1 cellular context compared by ENCODE assay signal in the genomic region with DNA sequence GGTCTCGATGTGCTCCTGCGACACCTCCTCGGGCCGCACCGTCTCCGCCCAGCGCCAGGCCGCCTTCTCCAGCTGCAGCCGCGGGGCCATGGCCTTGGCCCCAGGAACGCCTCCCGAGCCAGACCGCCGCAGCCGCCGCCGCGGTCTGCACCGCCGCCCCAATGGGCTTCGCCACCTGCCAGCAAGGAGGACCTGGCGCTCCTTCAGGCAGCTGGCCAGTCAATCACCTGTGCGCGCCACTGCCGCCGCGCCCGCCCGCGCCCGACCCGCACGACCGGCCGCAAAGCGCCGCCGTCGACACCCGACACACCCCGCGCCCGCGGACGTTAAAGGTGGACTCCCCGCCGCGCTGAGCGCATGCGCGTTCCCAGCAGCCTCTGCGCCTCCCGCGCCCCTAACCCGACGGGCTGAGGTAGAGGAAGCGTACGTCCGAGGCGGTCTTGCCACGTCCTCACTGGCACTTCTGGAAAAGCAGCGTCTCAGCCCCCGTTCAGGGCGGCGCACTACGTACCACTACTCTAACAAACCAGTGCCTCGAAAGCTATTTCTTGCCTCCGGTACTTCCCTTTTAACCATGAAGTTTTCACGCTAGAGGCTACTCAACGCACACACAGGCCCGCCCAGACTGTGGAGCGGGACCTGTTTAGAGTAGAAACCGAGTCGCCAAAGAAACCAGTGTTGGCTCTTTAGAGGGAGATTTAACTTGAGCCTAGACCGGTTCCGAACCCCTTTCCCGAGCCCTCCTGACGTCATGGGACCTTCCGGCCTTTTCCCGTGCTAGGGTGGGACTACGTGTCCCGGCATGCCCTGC.
TF ChIP-seq lines count a peak whose summit lies in the region.

A gene with protein sequence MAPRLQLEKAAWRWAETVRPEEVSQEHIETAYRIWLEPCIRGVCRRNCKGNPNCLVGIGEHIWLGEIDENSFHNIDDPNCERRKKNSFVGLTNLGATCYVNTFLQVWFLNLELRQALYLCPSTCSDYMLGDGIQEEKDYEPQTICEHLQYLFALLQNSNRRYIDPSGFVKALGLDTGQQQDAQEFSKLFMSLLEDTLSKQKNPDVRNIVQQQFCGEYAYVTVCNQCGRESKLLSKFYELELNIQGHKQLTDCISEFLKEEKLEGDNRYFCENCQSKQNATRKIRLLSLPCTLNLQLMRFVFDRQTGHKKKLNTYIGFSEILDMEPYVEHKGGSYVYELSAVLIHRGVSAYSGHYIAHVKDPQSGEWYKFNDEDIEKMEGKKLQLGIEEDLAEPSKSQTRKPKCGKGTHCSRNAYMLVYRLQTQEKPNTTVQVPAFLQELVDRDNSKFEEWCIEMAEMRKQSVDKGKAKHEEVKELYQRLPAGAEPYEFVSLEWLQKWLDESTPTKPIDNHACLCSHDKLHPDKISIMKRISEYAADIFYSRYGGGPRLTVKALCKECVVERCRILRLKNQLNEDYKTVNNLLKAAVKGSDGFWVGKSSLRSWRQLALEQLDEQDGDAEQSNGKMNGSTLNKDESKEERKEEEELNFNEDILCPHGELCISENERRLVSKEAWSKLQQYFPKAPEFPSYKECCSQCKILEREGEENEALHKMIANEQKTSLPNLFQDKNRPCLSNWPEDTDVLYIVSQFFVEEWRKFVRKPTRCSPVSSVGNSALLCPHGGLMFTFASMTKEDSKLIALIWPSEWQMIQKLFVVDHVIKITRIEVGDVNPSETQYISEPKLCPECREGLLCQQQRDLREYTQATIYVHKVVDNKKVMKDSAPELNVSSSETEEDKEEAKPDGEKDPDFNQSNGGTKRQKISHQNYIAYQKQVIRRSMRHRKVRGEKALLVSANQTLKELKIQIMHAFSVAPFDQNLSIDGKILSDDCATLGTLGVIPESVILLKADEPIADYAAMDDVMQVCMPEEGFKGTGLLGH (minus strand): TSS at position 282 of the 811 bp plus-strand sequence. CDS start 192 bp downstream, at position 90.

TF ChIP-seq in HepG2, 621 proteins besides CTCF, POLR2A, EP300 and RAD21 (continued from another document and continues in another):
- TF ChIP-seq, protein P1, sequence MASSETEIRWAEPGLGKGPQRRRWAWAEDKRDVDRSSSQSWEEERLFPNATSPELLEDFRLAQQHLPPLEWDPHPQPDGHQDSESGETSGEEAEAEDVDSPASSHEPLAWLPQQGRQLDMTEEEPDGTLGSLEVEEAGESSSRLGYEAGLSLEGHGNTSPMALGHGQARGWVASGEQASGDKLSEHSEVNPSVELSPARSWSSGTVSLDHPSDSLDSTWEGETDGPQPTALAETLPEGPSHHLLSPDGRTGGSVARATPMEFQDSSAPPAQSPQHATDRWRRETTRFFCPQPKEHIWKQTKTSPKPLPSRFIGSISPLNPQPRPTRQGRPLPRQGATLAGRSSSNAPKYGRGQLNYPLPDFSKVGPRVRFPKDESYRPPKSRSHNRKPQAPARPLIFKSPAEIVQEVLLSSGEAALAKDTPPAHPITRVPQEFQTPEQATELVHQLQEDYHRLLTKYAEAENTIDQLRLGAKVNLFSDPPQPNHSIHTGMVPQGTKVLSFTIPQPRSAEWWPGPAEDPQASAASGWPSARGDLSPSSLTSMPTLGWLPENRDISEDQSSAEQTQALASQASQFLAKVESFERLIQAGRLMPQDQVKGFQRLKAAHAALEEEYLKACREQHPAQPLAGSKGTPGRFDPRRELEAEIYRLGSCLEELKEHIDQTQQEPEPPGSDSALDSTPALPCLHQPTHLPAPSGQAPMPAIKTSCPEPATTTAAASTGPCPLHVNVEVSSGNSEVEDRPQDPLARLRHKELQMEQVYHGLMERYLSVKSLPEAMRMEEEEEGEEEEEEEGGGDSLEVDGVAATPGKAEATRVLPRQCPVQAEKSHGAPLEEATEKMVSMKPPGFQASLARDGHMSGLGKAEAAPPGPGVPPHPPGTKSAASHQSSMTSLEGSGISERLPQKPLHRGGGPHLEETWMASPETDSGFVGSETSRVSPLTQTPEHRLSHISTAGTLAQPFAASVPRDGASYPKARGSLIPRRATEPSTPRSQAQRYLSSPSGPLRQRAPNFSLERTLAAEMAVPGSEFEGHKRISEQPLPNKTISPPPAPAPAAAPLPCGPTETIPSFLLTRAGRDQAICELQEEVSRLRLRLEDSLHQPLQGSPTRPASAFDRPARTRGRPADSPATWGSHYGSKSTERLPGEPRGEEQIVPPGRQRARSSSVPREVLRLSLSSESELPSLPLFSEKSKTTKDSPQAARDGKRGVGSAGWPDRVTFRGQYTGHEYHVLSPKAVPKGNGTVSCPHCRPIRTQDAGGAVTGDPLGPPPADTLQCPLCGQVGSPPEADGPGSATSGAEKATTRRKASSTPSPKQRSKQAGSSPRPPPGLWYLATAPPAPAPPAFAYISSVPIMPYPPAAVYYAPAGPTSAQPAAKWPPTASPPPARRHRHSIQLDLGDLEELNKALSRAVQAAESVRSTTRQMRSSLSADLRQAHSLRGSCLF (CRISPR knock-in tag; IDR thresholded peaks at IDR 0.05; ENCODE audit: borderline replicate concordance) = no peak
- TF ChIP-seq ZNF468 (CRISPR knock-in tag; IDR thresholded peaks at IDR 0.05) (0 out of 2 replicates have a peak, but pooled peaks have one; percentile 36), ATF7-NPFF (CRISPR knock-in tag; IDR thresholded peaks at IDR 0.05; ENCODE audit: low read depth) (peak; percentile 92), FUBP1 (CRISPR knock-in tag; IDR thresholded peaks at IDR 0.05; ENCODE audit: borderline replicate concordance) (no peak), ZNF430 (CRISPR knock-in tag; IDR thresholded peaks at IDR 0.05) (peak; percentile 27), PHF8 (CRISPR knock-in tag; IDR thresholded peaks at IDR 0.05) (peak; percentile 88), ZNF230 (CRISPR knock-in tag; IDR thresholded peaks at IDR 0.05) (peak; percentile 72), SKIL (CRISPR knock-in tag; IDR thresholded peaks at IDR 0.05; ENCODE audit: borderline replicate concordance) (no peak), NAIF1 (CRISPR knock-in tag; IDR thresholded peaks at IDR 0.05; ENCODE audit: borderline replicate concordance) (no peak; the same call in 1 of the 2 replicates), GZF1 (CRISPR knock-in tag; IDR thresholded peaks at IDR 0.05) (no peak), ZNF841 (CRISPR knock-in tag; IDR thresholded peaks at IDR 0.05; ENCODE audit: borderline replicate concordance) (no peak), KLF9 (CRISPR knock-in tag; IDR thresholded peaks at IDR 0.05; ENCODE audit: low read depth) (peak; percentile 57; the same call in 1 of the 2 replicates), HNRNPLL (IDR thresholded peaks at IDR 0.05; ENCODE audit: low read depth, low read length, poor library complexity, severe bottlenecking) (peak; percentile 92), PHF21A (CRISPR knock-in tag; IDR thresholded peaks at IDR 0.05) (peak; percentile 52), RAD51 (IDR thresholded peaks at IDR 0.05; ENCODE audit: borderline replicate concordance) (no peak), ATF1 (CRISPR knock-in tag; IDR thresholded peaks at IDR 0.05) (peak; percentile 94), BATF2 (CRISPR knock-in tag; IDR thresholded peaks at IDR 0.05) (no peak), PHF5A (CRISPR knock-in tag; IDR thresholded peaks at IDR 0.05; ENCODE audit: low read depth, unreplicated experiment) (peak; percentile 58), FOSL2 (CRISPR knock-in tag; IDR thresholded peaks at IDR 0.05) (no peak; the same call in 1 of the 2 replicates), ZNF225 (CRISPR knock-in tag; IDR thresholded peaks at IDR 0.05) (no peak; the same call in none of the 2 replicates), SIN3B (IDR thresholded peaks at IDR 0.05; ENCODE audit: low read length) (0 out of 2 replicates have a peak, but pooled peaks have one; percentile 38), ZBTB39 (CRISPR knock-in tag; IDR thresholded peaks at IDR 0.05) (no peak), REL (CRISPR knock-in tag; conservative IDR thresholded peaks at IDR 0.05) (0 out of 2 replicates have a peak, but pooled peaks have one; percentile 56), FOXC1 (CRISPR knock-in tag; IDR thresholded peaks at IDR 0.05; ENCODE audit: borderline replicate concordance) (no peak; the same call in 1 of the 2 replicates), JUNB (CRISPR knock-in tag; IDR thresholded peaks at IDR 0.05; ENCODE audit: borderline replicate concordance) (no peak)
- TF ChIP-seq, protein P2, sequence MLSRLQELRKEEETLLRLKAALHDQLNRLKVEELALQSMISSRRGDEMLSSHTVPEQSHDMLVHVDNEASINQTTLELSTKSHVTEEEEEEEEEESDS (CRISPR knock-in tag; IDR thresholded peaks at IDR 0.05; ENCODE audit: borderline replicate concordance) = no peak; the same call in 1 of the 2 replicates
- TF ChIP-seq, protein P3, sequence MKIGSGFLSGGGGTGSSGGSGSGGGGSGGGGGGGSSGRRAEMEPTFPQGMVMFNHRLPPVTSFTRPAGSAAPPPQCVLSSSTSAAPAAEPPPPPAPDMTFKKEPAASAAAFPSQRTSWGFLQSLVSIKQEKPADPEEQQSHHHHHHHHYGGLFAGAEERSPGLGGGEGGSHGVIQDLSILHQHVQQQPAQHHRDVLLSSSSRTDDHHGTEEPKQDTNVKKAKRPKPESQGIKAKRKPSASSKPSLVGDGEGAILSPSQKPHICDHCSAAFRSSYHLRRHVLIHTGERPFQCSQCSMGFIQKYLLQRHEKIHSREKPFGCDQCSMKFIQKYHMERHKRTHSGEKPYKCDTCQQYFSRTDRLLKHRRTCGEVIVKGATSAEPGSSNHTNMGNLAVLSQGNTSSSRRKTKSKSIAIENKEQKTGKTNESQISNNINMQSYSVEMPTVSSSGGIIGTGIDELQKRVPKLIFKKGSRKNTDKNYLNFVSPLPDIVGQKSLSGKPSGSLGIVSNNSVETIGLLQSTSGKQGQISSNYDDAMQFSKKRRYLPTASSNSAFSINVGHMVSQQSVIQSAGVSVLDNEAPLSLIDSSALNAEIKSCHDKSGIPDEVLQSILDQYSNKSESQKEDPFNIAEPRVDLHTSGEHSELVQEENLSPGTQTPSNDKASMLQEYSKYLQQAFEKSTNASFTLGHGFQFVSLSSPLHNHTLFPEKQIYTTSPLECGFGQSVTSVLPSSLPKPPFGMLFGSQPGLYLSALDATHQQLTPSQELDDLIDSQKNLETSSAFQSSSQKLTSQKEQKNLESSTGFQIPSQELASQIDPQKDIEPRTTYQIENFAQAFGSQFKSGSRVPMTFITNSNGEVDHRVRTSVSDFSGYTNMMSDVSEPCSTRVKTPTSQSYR (CRISPR knock-in tag; IDR thresholded peaks at IDR 0.05; ENCODE audit: borderline replicate concordance) = peak; percentile 10; the same call in 1 of the 2 replicates
- TF ChIP-seq, protein P4, sequence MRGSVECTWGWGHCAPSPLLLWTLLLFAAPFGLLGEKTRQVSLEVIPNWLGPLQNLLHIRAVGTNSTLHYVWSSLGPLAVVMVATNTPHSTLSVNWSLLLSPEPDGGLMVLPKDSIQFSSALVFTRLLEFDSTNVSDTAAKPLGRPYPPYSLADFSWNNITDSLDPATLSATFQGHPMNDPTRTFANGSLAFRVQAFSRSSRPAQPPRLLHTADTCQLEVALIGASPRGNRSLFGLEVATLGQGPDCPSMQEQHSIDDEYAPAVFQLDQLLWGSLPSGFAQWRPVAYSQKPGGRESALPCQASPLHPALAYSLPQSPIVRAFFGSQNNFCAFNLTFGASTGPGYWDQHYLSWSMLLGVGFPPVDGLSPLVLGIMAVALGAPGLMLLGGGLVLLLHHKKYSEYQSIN (CRISPR knock-in tag; IDR thresholded peaks at IDR 0.05; ENCODE audit: borderline replicate concordance) = no peak
